8 cellular contexts compared by ENCODE assay signal in genomic region chr2:42117923-42118758, GRCh38. TPM values are rescaled to one million over a fixed set of nuclear protein-coding genes. Genes with fewer than 3 reads are reported as not detected.
DNase-seq lines count a peak whose midpoint lies in the region; ATAC-seq, FAIRE-seq and TF ChIP-seq lines count a peak whose summit lies in the region.

No MANE protein-coding gene starts in this region.

- peak; percentile 95 for FAIRE-seq in RCC 7860 (lab: Jason Lieb, UNC)

- H3K4me1 ChIP-seq in right atrium auricular region = peaks cover 0 to 15% of the 10 kb centered on the region in 2 donors

- no peaks in the 10 kb centered on the region for H3K36me3 ChIP-seq in right atrium auricular region

- H3K27me3 ChIP-seq in right atrium auricular region = no peaks in the 10 kb centered on the region

- TF ChIP-seq CTCF in right atrium auricular region (IDR thresholded peaks at IDR 0.05) = no peak

- peak overlapping the region in 1 of 2 donors; percentile 30 for H3K27ac ChIP-seq in right atrium auricular region

- no peak overlapping the region for H3K4me3 ChIP-seq in right atrium auricular region

- peak; percentile 75 for ATAC-seq in Right ventricle myocardium superior (ENCODE audit: poor library complexity)
- peak; percentile 91 for ATAC-seq in HG03039 (IDR thresholded peaks at IDR 0.05; ENCODE audit: unreplicated experiment)

- intact Hi-C loops in Right ventricle myocardium superior (cut with DNase I) = no loop called here

- no peaks in the 10 kb centered on the region for H3K9me3 ChIP-seq in right atrium auricular region

- DNase-seq in Right ventricle myocardium superior (no peak), right atrium auricular region (ENCODE audit: low spot score) (no peak), RCC 7860 (ENCODE audit: low spot score) (peak; percentile 89), fibroblast of gingiva (ENCODE audit: low read depth) (peak; percentile 71), renal cortical epithelial cell (ENCODE audit: low read depth) (peak; percentile 94), NCI-H2227 (lab: John Stamatoyannopoulos, UW; ENCODE audit: unreplicated experiment) (no peak), HuH-7 (ENCODE audit: low spot score) (no peak)

RNA-seq across cellular contexts. Expression of gene EML4, which starts 51.0 kb away (rescaled TPM):
- 4.4 TPM for total RNA-seq in Right ventricle myocardium superior
- 1 to 10 TPM; 4.4 to 9.3 TPM for total RNA-seq in right atrium auricular region
- total RNA-seq in renal cortical epithelial cell = 36.5 and 45.6 TPM in 2 replicates

Comparison
In these comparisons a context has a peak if more than half of its experiments do, and no peak if none do; other contexts are left out.
1. DNase-seq: peak in RCC 7860 (single experiment), fibroblast of gingiva (single experiment) and renal cortical epithelial cell (single experiment); none in Right ventricle myocardium superior (single experiment), right atrium auricular region (single experiment), NCI-H2227 (single experiment) and HuH-7 (single experiment).